Comparison of ENCODE assay signal across 8 cellular contexts in the genomic region with DNA sequence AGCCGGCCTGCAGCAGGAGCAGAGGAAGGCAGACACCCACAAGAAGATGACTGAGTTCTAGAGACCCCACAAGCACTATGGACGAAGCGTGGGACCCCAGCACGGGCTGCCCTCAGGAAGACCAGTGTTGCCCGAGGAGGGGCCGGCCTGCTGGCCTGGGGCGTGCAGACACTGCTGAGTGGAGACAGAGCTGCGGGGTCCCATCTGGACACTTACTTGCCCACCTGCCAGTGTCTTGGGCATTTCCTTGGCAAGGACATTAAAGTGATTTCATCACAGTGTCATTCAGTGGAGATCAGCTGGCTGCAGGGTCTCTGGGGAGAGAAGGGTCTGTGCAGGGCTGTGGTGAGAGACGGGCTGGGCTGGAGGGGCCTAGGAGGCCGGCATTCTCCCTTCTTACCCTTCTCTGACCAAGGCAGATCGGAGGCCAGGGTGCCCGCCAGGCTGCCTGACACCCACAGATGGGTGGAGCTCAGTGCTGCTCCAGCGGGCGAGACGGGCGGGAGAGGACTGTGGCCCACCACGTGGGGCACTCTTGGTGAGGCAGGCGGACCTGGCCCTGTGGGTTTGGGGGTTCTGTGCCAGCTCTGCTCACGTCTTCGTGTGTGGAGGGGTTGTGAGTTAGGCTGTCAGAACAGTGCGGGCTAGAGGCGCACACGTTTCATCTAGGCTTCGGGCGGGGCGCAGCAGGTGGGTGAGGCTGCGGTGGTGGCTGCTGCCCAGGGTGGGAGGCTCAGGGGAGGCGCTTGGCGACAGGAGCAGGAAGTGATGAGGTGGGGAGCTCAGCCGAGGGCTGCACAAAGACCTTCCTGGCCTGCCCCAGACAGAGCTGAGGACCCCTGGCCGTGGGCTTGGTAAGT. TPM values are rescaled to one million over a fixed set of nuclear protein-coding genes. Genes with fewer than 3 reads are reported as not detected.
DNase-seq lines count a peak whose midpoint lies in the region; ATAC-seq and TF ChIP-seq lines count a peak whose summit lies in the region.

A gene with protein sequence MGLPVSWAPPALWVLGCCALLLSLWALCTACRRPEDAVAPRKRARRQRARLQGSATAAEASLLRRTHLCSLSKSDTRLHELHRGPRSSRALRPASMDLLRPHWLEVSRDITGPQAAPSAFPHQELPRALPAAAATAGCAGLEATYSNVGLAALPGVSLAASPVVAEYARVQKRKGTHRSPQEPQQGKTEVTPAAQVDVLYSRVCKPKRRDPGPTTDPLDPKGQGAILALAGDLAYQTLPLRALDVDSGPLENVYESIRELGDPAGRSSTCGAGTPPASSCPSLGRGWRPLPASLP (plus strand): TSS at position 806 of the 860 bp plus-strand sequence. CDS start 886 bp downstream, outside the sequence.

- peak within 1 kb of the TSS; percentile 80 for H3K27ac ChIP-seq in KMS-11

- peaks cover 53% of the 10 kb centered on the region for H3K4me1 ChIP-seq in KMS-11 (ENCODE audit: low read depth, poor library complexity, severe bottlenecking)

- H3K36me3 ChIP-seq in KMS-11 (ENCODE audit: insufficient read depth) = no peaks in the 10 kb centered on the region

- H3K4me3 Mint-ChIP-seq in CD14-positive monocyte = peak within 1 kb of the TSS; percentile 34 to 63
- peak within 1 kb of the TSS; percentile 62 to 85 for H3K4me3 Mint-ChIP-seq in activated T-cell treated with anti-CD3 and anti-CD28 coated beads, Interleukin-2, amount 50 U/mL, for 72 hours
- H3K4me3 Mint-ChIP-seq in stimulated activated naive CD8-positive, alpha-beta T cell treated with anti-CD3 and anti-CD28 coated beads, Interleukin-15, Interleukin-2, amounts not matched to agents 100 ng/mL and 50 ng/mL, for 24 hours = peak within 1 kb of the TSS; percentile 63

- H3K4me2 ChIP-seq in KMS-11 = peak within 1 kb of the TSS; percentile 94

- H3K4me1 Mint-ChIP-seq in CD14-positive monocyte = peaks cover 20% of the 10 kb centered on the region
- H3K4me1 Mint-ChIP-seq in activated T-cell treated with anti-CD3 and anti-CD28 coated beads, Interleukin-2, amount 50 U/mL, for 72 hours (ENCODE audit: low read depth) = peaks cover 16% of the 10 kb centered on the region
- H3K4me1 Mint-ChIP-seq in stimulated activated naive CD8-positive, alpha-beta T cell treated with anti-CD3 and anti-CD28 coated beads, Interleukin-15, Interleukin-2, amounts not matched to agents 100 ng/mL and 50 ng/mL, for 24 hours (ENCODE audit: low read depth) = peaks cover 25% of the 10 kb centered on the region

- no peak within 1 kb of the TSS for H2AFZ ChIP-seq in KMS-11 (ENCODE audit: low read depth)

- H3K27me3 Mint-ChIP-seq in CD14-positive monocyte (ENCODE audit: low read depth in 3 of 3) = peaks cover 17 to 37% (median 25%) of the 10 kb centered on the region in 3 donors
- H3K27me3 Mint-ChIP-seq in activated T-cell treated with anti-CD3 and anti-CD28 coated beads, Interleukin-2, amount 50 U/mL, for 72 hours (ENCODE audit: low read depth) = no peaks in the 10 kb centered on the region
- no peaks in the 10 kb centered on the region for H3K27me3 Mint-ChIP-seq in stimulated activated naive CD8-positive, alpha-beta T cell treated with anti-CD3 and anti-CD28 coated beads, Interleukin-15, Interleukin-2, amounts not matched to agents 100 ng/mL and 50 ng/mL, for 24 hours

- H3K36me3 Mint-ChIP-seq in CD14-positive monocyte = peaks cover 0 to 30% of the 10 kb centered on the region in 2 donors
- peaks cover 0 to 1% of the 10 kb centered on the region in 2 donors for H3K36me3 Mint-ChIP-seq in activated T-cell treated with anti-CD3 and anti-CD28 coated beads, Interleukin-2, amount 50 U/mL, for 72 hours (ENCODE audit: insufficient read depth in 2 of 2)
- H3K36me3 Mint-ChIP-seq in stimulated activated naive CD8-positive, alpha-beta T cell treated with anti-CD3 and anti-CD28 coated beads, Interleukin-15, Interleukin-2, amounts not matched to agents 100 ng/mL and 50 ng/mL, for 24 hours (ENCODE audit: low read depth) = peaks cover 4% of the 10 kb centered on the region

- no peak for DNase-seq in CD14-positive monocyte (ENCODE audit: low spot score)
- peak; percentile 71 to 75 for DNase-seq in activated T-cell treated with anti-CD3 and anti-CD28 coated beads, Interleukin-2, amount 50 U/mL, for 72 hours
- peak; percentile 84 for DNase-seq in left colon
- no peak for DNase-seq in NCI-H748 (lab: John Stamatoyannopoulos, UW; ENCODE audit: unreplicated experiment)
- no peak for DNase-seq in HK-2 (ENCODE audit: unreplicated experiment)

- H4K20me1 ChIP-seq in KMS-11 (ENCODE audit: insufficient read depth) = no peaks in the 10 kb centered on the region

- peak within 1 kb of the TSS; percentile 60 for H3K4me3 ChIP-seq in KMS-11 (IDR thresholded peaks at IDR 0.05; ENCODE audit: insufficient read depth, low read depth, low read length)

- peaks cover 20% of the 10 kb centered on the region; the same call in 1 of the 2 replicates for H3K79me2 ChIP-seq in KMS-11 (ENCODE audit: insufficient read depth, low read depth)

- H3K27ac Mint-ChIP-seq in CD14-positive monocyte = no peak within 1 kb of the TSS
- no peak within 1 kb of the TSS for H3K27ac Mint-ChIP-seq in activated T-cell treated with anti-CD3 and anti-CD28 coated beads, Interleukin-2, amount 50 U/mL, for 72 hours
- H3K27ac Mint-ChIP-seq in stimulated activated naive CD8-positive, alpha-beta T cell treated with anti-CD3 and anti-CD28 coated beads, Interleukin-15, Interleukin-2, amounts not matched to agents 100 ng/mL and 50 ng/mL, for 24 hours = no peak within 1 kb of the TSS

- peak within 1 kb of the TSS; percentile 75 for H3K9ac ChIP-seq in KMS-11

- TF ChIP-seq CTCF in CD14-positive monocyte (IDR thresholded peaks at IDR 0.05) (no peak), KMS-11 (conservative IDR thresholded peaks at IDR 0.05; ENCODE audit: low read depth, low read length) (0 out of 2 replicates have a peak, but pooled peaks have one; percentile 6)

- intact Hi-C loops in CD14-positive monocyte (cut with micrococcal nuclease) = loop anchor here (5.0 kb wide), 2 partner anchors 94 to 164 kb away; a partner anchor contains a TSS
- intact Hi-C loops in left colon (cut with DNase I, micrococcal nuclease) = no loop called here

- H3K27me3 ChIP-seq in KMS-11 (ENCODE audit: insufficient read depth, low read depth) = no peaks in the 10 kb centered on the region

- peak; percentile 36 to 49 for ATAC-seq in activated T-cell treated with anti-CD3 and anti-CD28 coated beads, Interleukin-2, amount 50 U/mL, for 72 hours (replicated peaks in 1 of 2)
- ATAC-seq in left colon (peak; percentile 47), HG02798 (IDR thresholded peaks at IDR 0.05; ENCODE audit: poor library complexity, unreplicated experiment) (no peak)

- H3K9me3 Mint-ChIP-seq in CD14-positive monocyte = peaks cover 0 to 4% (median 0%) of the 10 kb centered on the region in 7 donors
- no peaks in the 10 kb centered on the region for H3K9me3 Mint-ChIP-seq in activated T-cell treated with anti-CD3 and anti-CD28 coated beads, Interleukin-2, amount 50 U/mL, for 72 hours
- H3K9me3 Mint-ChIP-seq in stimulated activated naive CD8-positive, alpha-beta T cell treated with anti-CD3 and anti-CD28 coated beads, Interleukin-15, Interleukin-2, amounts not matched to agents 100 ng/mL and 50 ng/mL, for 24 hours = no peaks in the 10 kb centered on the region

RNA-seq across cellular contexts. Expression of the gene that starts here (rescaled TPM):
- under 1 TPM; 0.39 to 0.62 TPM for polyA plus RNA-seq in CD14-positive monocyte
- 10 to 100 TPM; 13.4 to 21.1 TPM for total RNA-seq in activated T-cell treated with anti-CD3 and anti-CD28 coated beads, Interleukin-2, amount 50 U/mL, for 72 hours
- 10 to 100 TPM; 11.1 to 13.4 TPM for total RNA-seq in left colon

Comparison
In these comparisons a context has a peak if more than half of its experiments do, and no peak if none do; other contexts are left out.
1. DNase-seq: peak in activated T-cell treated with anti-CD3 and anti-CD28 coated beads, Interleukin-2, amount 50 U/mL, for 72 hours (2 of 2) and left colon (2 of 2); none in CD14-positive monocyte (single experiment), NCI-H748 (single experiment) and HK-2 (single experiment).
2. intact Hi-C loops: an anchor here in CD14-positive monocyte (5.0 kb wide); none called in left colon.
3. Peak in every context shown above with its lines, with median percentiles within 50 percentile points of each other: H3K4me3 Mint-ChIP-seq.